8 cellular contexts compared by ENCODE assay signal in genomic region chr4:145732895-145733880, GRCh38. TPM values are rescaled to one million over a fixed set of nuclear protein-coding genes. Genes with fewer than 3 reads are reported as not detected.
DNase-seq lines count a peak whose midpoint lies in the region; ATAC-seq, FAIRE-seq and TF ChIP-seq lines count a peak whose summit lies in the region.

No MANE protein-coding gene starts in this region.

- POLR2A ChIA-PET in WTC11 (lab: Charles Lee), result interaction anchor here (0.6 to 1.0 kb wide), 3 partner anchors 10 to 632 kb away, joined by 3 read pairs; no protein-coding TSS in a partner anchor

- peaks cover 50% of the 10 kb centered on the region for H3K4me1 Mint-ChIP-seq in WTC11

- H3K27me3 ChIP-seq in bronchial epithelial cell (ENCODE audit: control insufficient read depth, insufficient read depth, low read length) (no peaks in the 10 kb centered on the region), small intestine (ENCODE audit: control insufficient read depth in 2 of 2, insufficient read depth in 2 of 2, low read length in 2 of 2) (no peaks in the 10 kb centered on the region)

- H3K9me3 Mint-ChIP-seq in WTC11, result no peaks in the 10 kb centered on the region

- H3K27ac Mint-ChIP-seq in WTC11, result peak overlapping the region; percentile 89

- H3K4me3 ChIP-seq in bronchial epithelial cell (ENCODE audit: low read depth, low read length) (peak overlapping the region; percentile 54), small intestine (ENCODE audit: low read depth in 1 of 2, low read length in 2 of 2) (peak overlapping the region; percentile 72 to 88)

- no peaks in the 10 kb centered on the region for H3K9me3 ChIP-seq in small intestine (ENCODE audit: control insufficient read depth, low read depth)

- no peaks in the 10 kb centered on the region for H3K27me3 Mint-ChIP-seq in WTC11 (ENCODE audit: low read depth)

- DNase-seq in A172 (ENCODE audit: low spot score) (peak; percentile 78), NCI-H2171 (lab: John Stamatoyannopoulos, UW) (peak; percentile 79), WTC11 (ENCODE audit: low spot score) (peak; percentile 96), bronchial epithelial cell (ENCODE audit: low read depth) (peak; percentile 79), iPS-NIHi7 (ENCODE audit: extremely low spot score) (peak; percentile 96), small intestine (peak; percentile 84)

- H3K4me3 Mint-ChIP-seq in WTC11, result peak overlapping the region; percentile 61

- no peak for FAIRE-seq in bronchial epithelial cell (lab: Jason Lieb, UNC)
- FAIRE-seq in small intestine (lab: Jason Lieb, UNC), result no peak

- peaks cover 18% of the 10 kb centered on the region for H3K36me3 Mint-ChIP-seq in WTC11

- TF ChIP-seq CTCF in WTC11 (IDR thresholded peaks at IDR 0.05) (no peak), bronchial epithelial cell (IDR thresholded peaks at IDR 0.05; ENCODE audit: insufficient read depth, low read length, severe bottlenecking) (no peak)

- CTCF ChIA-PET in WTC11 (lab: Charles Lee), result interaction anchor here (1.2 kb wide), 1 partner anchor 155 kb away, joined by 3 read pairs; no protein-coding TSS in a partner anchor

- H3K4me1 ChIP-seq in small intestine (ENCODE audit: control insufficient read depth in 2 of 2, insufficient read depth in 1 of 2, low read depth in 1 of 2, low read length in 1 of 2), result peaks cover 0 to 17% of the 10 kb centered on the region in 2 donors

- H3K27ac ChIP-seq in small intestine (ENCODE audit: low read depth in 1 of 2, low read length in 1 of 2), result peak overlapping the region; percentile 68 to 85

- H3K36me3 ChIP-seq in bronchial epithelial cell (ENCODE audit: control insufficient read depth, insufficient read depth, low read length) (no peaks in the 10 kb centered on the region), small intestine (ENCODE audit: control insufficient read depth in 2 of 2, insufficient read depth in 2 of 2, low read length in 2 of 2) (no peaks in the 10 kb centered on the region)

- ATAC-seq in GM18861 (IDR thresholded peaks at IDR 0.05; ENCODE audit: unreplicated experiment) (peak; percentile 71), HG03097 (IDR thresholded peaks at IDR 0.05; ENCODE audit: low FRiP score, unreplicated experiment) (peak; percentile 80), WTC11 (peak; percentile 90)

- WGBS in small intestine, 3 donors, result 2 to 4% (median 2%) methylated on average over 41 to 81 of the region's 81 CpGs

TF ChIP-seq in WTC11, 78 proteins besides CTCF, POLR2A, EP300 and RAD21 (continues in another document):
- TF ChIP-seq TP53 (CRISPR knock-in tag; IDR thresholded peaks at IDR 0.05) (no peak), NFE2L1 (CRISPR knock-in tag; IDR thresholded peaks at IDR 0.05) (no peak), FOXK1 (CRISPR knock-in tag; IDR thresholded peaks at IDR 0.05) (no peak), ZNF512 (CRISPR knock-in tag; IDR thresholded peaks at IDR 0.05; ENCODE audit: borderline replicate concordance) (no peak), ZNF671 (CRISPR knock-in tag; IDR thresholded peaks at IDR 0.05) (no peak), ZNF423 (CRISPR knock-in tag; IDR thresholded peaks at IDR 0.05) (peak; percentile 42), ZNF396 (CRISPR knock-in tag; IDR thresholded peaks at IDR 0.05; ENCODE audit: borderline replicate concordance) (no peak), NFATC4 (CRISPR knock-in tag; IDR thresholded peaks at IDR 0.05) (no peak), HMGA2 (CRISPR knock-in tag; IDR thresholded peaks at IDR 0.05) (no peak), TEAD4 (CRISPR knock-in tag; IDR thresholded peaks at IDR 0.05) (no peak), ZNF219 (CRISPR knock-in tag; IDR thresholded peaks at IDR 0.05; ENCODE audit: borderline replicate concordance) (no peak), CBFB (CRISPR knock-in tag; IDR thresholded peaks at IDR 0.05; ENCODE audit: low read depth) (no peak), ATF6 (CRISPR knock-in tag; IDR thresholded peaks at IDR 0.05) (no peak), PRDM15 (CRISPR knock-in tag; IDR thresholded peaks at IDR 0.05) (peak; percentile 97), PREB (CRISPR knock-in tag; IDR thresholded peaks at IDR 0.05; ENCODE audit: borderline replicate concordance) (no peak), ERG (CRISPR knock-in tag; IDR thresholded peaks at IDR 0.05) (no peak), ETV6 (CRISPR knock-in tag; IDR thresholded peaks at IDR 0.05) (peak; percentile 51; the same call in 1 of the 2 replicates), IRF2 (CRISPR knock-in tag; IDR thresholded peaks at IDR 0.05; ENCODE audit: borderline replicate concordance, low read depth) (no peak)

RNA-seq across cellular contexts. Expression of gene C4orf51, which starts 53.2 kb away (rescaled TPM):
- total RNA-seq in A172 (2014; rRNA removed; shearing (Covaris generic)), result not detected in 2 replicates
- total RNA-seq in WTC11 (2021) (7.8 to 15.4 TPM (median 8.6 TPM) in 3 replicates), bronchial epithelial cell (not detected in 2 replicates)
- polyA plus RNA-seq in small intestine, result not detected

Comparison
In these comparisons a context has a peak if more than half of its experiments do, and no peak if none do; other contexts are left out.
1. Peak in every context shown above with its lines: DNase-seq, ATAC-seq, H3K4me3 ChIP-seq and H3K27ac ChIP-seq.